Comparison of ENCODE assay signal across 36 cellular contexts in genomic region chr1:2868571-2868970, GRCh38.
"Had no signal": no experiment of that assay in that cellular context is flagged by ENCODE, and none has a peak within 500 bp of the region (broad histone marks: within the 10 kb centered on the region; RNA-seq: fewer than 3 reads in every experiment).

No MANE protein-coding gene starts in this region.

- H3K27ac ChIP-seq: adrenal gland, ascending aorta, body of pancreas, brain microvascular endothelial cell, breast epithelium, cardiac muscle cell had no signal

- H3K27ac Mint-ChIP-seq: activated naive CD4-positive, alpha-beta T cell treated with anti-CD3 and anti-CD28 coated beads for 36 hours; activated naive CD4-positive, alpha-beta T cell treated with anti-CD3 and anti-CD28 coated beads, Interleukin-2, amount 10 ng/mL, durations not matched to agents 7 days and 5 days; activated naive CD4-positive, alpha-beta T cell treated with anti-CD3 and anti-CD28 coated beads, Interleukin-2, amount 50 U/mL, for 24 hours; activated naive CD4-positive, alpha-beta T cell treated with anti-CD3 and anti-CD28 coated beads, Interleukin-2, amount 50 U/mL, for 72 hours; activated naive CD8-positive, alpha-beta T cell; activated naive CD8-positive, alpha-beta T cell treated with anti-CD3 and anti-CD28 coated beads for 36 hours; activated naive CD8-positive, alpha-beta T cell treated with anti-CD3 and anti-CD28 coated beads, Interleukin-2, amount 10 ng/mL, durations not matched to agents 7 days and 5 days; activated naive CD8-positive, alpha-beta T cell treated with anti-CD3 and anti-CD28 coated beads, Interleukin-2, amount 50 U/mL, for 24 hours; activated T-cell treated with anti-CD3 and anti-CD28 coated beads, Interleukin-2, amount 50 U/mL, for 24 hours; activated T-cell treated with anti-CD3 and anti-CD28 coated beads, Interleukin-2, amount 50 U/mL, for 72 hours; activated T-helper 1 cell treated with anti-CD3 and anti-CD28 coated beads, Interleukin-12 subunit alpha, Interleukin-12 subunit beta, Interleukin-2, Interleukin-4 antibody, amounts not matched to agents 30 ng/mL and 10 ng/mL and 1 ng/mL, durations not matched to agents 14 hours and 24 hours and 36 hours; activated T-helper 17 cell treated with anti-CD3 and anti-CD28 coated beads, Interleukin-2, amount 50 U/mL, for 72 hours; activated T-helper 2 cell treated with anti-CD3 and anti-CD28 coated beads, Interferon-gamma antibody, Interleukin-2, Interleukin-4, amounts not matched to agents 10 μg/mL and 5 μg/mL and 100 μg/mL, durations not matched to agents 14 hours and 24 hours and 36 hours; brain had no signal

- H3K4me1 Mint-ChIP-seq: activated naive CD4-positive, alpha-beta T cell treated with anti-CD3 and anti-CD28 coated beads, Interleukin-2, amount 50 U/mL, for 24 hours; activated naive CD8-positive, alpha-beta T cell treated with anti-CD3 and anti-CD28 coated beads for 36 hours; activated naive CD8-positive, alpha-beta T cell treated with anti-CD3 and anti-CD28 coated beads, Interleukin-2, amount 10 ng/mL, durations not matched to agents 7 days and 5 days; activated naive CD8-positive, alpha-beta T cell treated with anti-CD3 and anti-CD28 coated beads, Interleukin-2, amount 50 U/mL, for 24 hours; activated T-helper 17 cell treated with anti-CD3 and anti-CD28 coated beads, Interleukin-2, amount 50 U/mL, for 72 hours; brain; central memory CD8-positive, alpha-beta T cell had no signal

- H3K4me3 ChIP-seq: adrenal gland, ascending aorta, body of pancreas, breast epithelium, cardiac muscle cell had no signal

- DNase-seq: activated effector memory CD4-positive, alpha-beta T cell treated with anti-CD3 and anti-CD28 coated beads, Interleukin-2, amount 50 U/mL, for 16 hours; activated effector memory CD4-positive, alpha-beta T cell treated with Interleukin-2 at 50 U/mL for 16 hours; activated gamma-delta T cell; activated naive CD4-positive, alpha-beta T cell; activated naive CD4-positive, alpha-beta T cell treated with anti-CD3 and anti-CD28 coated beads for 36 hours; activated naive CD4-positive, alpha-beta T cell treated with anti-CD3 and anti-CD28 coated beads, Interleukin-2, amount 10 ng/mL, durations not matched to agents 7 days and 5 days; activated naive CD4-positive, alpha-beta T cell treated with anti-CD3 and anti-CD28 coated beads, Interleukin-2, amount 50 U/mL, for 16 hours; activated naive CD4-positive, alpha-beta T cell treated with Interleukin-2 at 50 U/mL for 16 hours; activated naive CD8-positive, alpha-beta T cell treated with anti-CD3 and anti-CD28 coated beads for 36 hours; activated naive CD8-positive, alpha-beta T cell treated with anti-CD3 and anti-CD28 coated beads, Interleukin-2, amount 10 ng/mL, durations not matched to agents 7 days and 5 days; activated naive CD8-positive, alpha-beta T cell treated with anti-CD3 and anti-CD28 coated beads, Interleukin-2, amount 50 U/mL, for 24 hours; activated T-cell treated with anti-CD3 and anti-CD28 coated beads, Interleukin-2, amount 50 U/mL, for 1 hour; activated T-cell treated with anti-CD3 and anti-CD28 coated beads, Interleukin-2, amount 50 U/mL, for 24 hours; activated T-cell treated with anti-CD3 and anti-CD28 coated beads, Interleukin-2, amount 50 U/mL, for 4 hours; activated T-cell treated with anti-CD3 and anti-CD28 coated beads, Interleukin-2, amount 50 U/mL, for 48 hours; activated T-cell treated with anti-CD3 and anti-CD28 coated beads, Interleukin-2, amount 50 U/mL, for 72 hours; adrenal gland; amniotic stem cell; amygdala; anterior cingulate cortex; aorta; body of pancreas; brain microvascular endothelial cell; central memory CD4-positive, alpha-beta T cell; cerebellar nuclear complex had no signal

- H3K36me3 ChIP-seq: adrenal gland, ascending aorta, brain microvascular endothelial cell, breast epithelium, cardiac muscle cell had no signal

- H3K4me1 ChIP-seq: adrenal gland, ascending aorta, body of pancreas, breast epithelium had no signal

- H3K36me3 Mint-ChIP-seq: activated naive CD4-positive, alpha-beta T cell treated with anti-CD3 and anti-CD28 coated beads, Interleukin-2, amount 10 ng/mL, durations not matched to agents 7 days and 5 days; activated naive CD4-positive, alpha-beta T cell treated with anti-CD3 and anti-CD28 coated beads, Interleukin-2, amount 50 U/mL, for 24 hours; activated naive CD8-positive, alpha-beta T cell treated with anti-CD3 and anti-CD28 coated beads, Interleukin-2, amount 10 ng/mL, durations not matched to agents 7 days and 5 days; brain had no signal

- ATAC-seq: activated naive CD4-positive, alpha-beta T cell treated with anti-CD3 and anti-CD28 coated beads, Interleukin-2, amount 50 U/mL, for 72 hours; activated naive CD8-positive, alpha-beta T cell treated with anti-CD3 and anti-CD28 coated beads, Interleukin-2, amount 50 U/mL, for 24 hours; activated T-cell treated with anti-CD3 and anti-CD28 coated beads, Interleukin-2, amount 50 U/mL, for 4 hours; activated T-cell treated with anti-CD3 and anti-CD28 coated beads, Interleukin-2, amount 50 U/mL, for 72 hours; activated T-helper 17 cell treated with anti-CD3 and anti-CD28 coated beads, Interleukin-2, amount 50 U/mL, for 72 hours; body of pancreas had no signal

- H3K9me3 Mint-ChIP-seq: activated naive CD4-positive, alpha-beta T cell treated with anti-CD3 and anti-CD28 coated beads, Interleukin-2, amount 50 U/mL, for 24 hours; activated naive CD8-positive, alpha-beta T cell treated with anti-CD3 and anti-CD28 coated beads, Interleukin-2, amount 50 U/mL, for 24 hours; activated T-helper 17 cell treated with anti-CD3 and anti-CD28 coated beads, Interleukin-2, amount 50 U/mL, for 72 hours; central memory CD8-positive, alpha-beta T cell had no signal

- H3K27me3 Mint-ChIP-seq: activated naive CD8-positive, alpha-beta T cell; activated naive CD8-positive, alpha-beta T cell treated with anti-CD3 and anti-CD28 coated beads, Interleukin-2, amount 10 ng/mL, durations not matched to agents 7 days and 5 days; activated naive CD8-positive, alpha-beta T cell treated with anti-CD3 and anti-CD28 coated beads, Interleukin-2, amount 50 U/mL, for 24 hours; activated T-cell treated with anti-CD3 and anti-CD28 coated beads, Interleukin-2, amount 50 U/mL, for 24 hours had no signal

- H3K4me3 Mint-ChIP-seq: activated naive CD4-positive, alpha-beta T cell treated with anti-CD3 and anti-CD28 coated beads for 36 hours; activated naive CD4-positive, alpha-beta T cell treated with anti-CD3 and anti-CD28 coated beads, Interleukin-2, amount 10 ng/mL, durations not matched to agents 7 days and 5 days; activated naive CD4-positive, alpha-beta T cell treated with anti-CD3 and anti-CD28 coated beads, Interleukin-2, amount 50 U/mL, for 24 hours; activated naive CD8-positive, alpha-beta T cell; activated naive CD8-positive, alpha-beta T cell treated with anti-CD3 and anti-CD28 coated beads for 36 hours; activated naive CD8-positive, alpha-beta T cell treated with anti-CD3 and anti-CD28 coated beads, Interleukin-2, amount 10 ng/mL, durations not matched to agents 7 days and 5 days; activated naive CD8-positive, alpha-beta T cell treated with anti-CD3 and anti-CD28 coated beads, Interleukin-2, amount 50 U/mL, for 24 hours; activated T-cell treated with anti-CD3 and anti-CD28 coated beads, Interleukin-2, amount 50 U/mL, for 24 hours; activated T-cell treated with anti-CD3 and anti-CD28 coated beads, Interleukin-2, amount 50 U/mL, for 4 hours; activated T-cell treated with anti-CD3 and anti-CD28 coated beads, Interleukin-2, amount 50 U/mL, for 72 hours; activated T-helper 1 cell treated with anti-CD3 and anti-CD28 coated beads, Interleukin-12 subunit alpha, Interleukin-12 subunit beta, Interleukin-2, Interleukin-4 antibody, amounts not matched to agents 30 ng/mL and 10 ng/mL and 1 ng/mL, durations not matched to agents 14 hours and 24 hours and 36 hours; activated T-helper 17 cell treated with anti-CD3 and anti-CD28 coated beads, Interleukin-2, amount 50 U/mL, for 72 hours; brain; central memory CD8-positive, alpha-beta T cell had no signal

- H3K27me3 ChIP-seq: ascending aorta, body of pancreas, brain microvascular endothelial cell, cardiac muscle cell had no signal
